ENCODE assay signal across 1 cellular context in genomic region chr16:58518980-58519368, GRCh38.
A peak's percentile ranks its signal among the peaks of the same experiment; 100 is the strongest.
TF ChIP-seq lines count a peak whose summit lies in the region.

No MANE protein-coding gene starts in this region.

TF ChIP-seq in GM12878, 131 proteins besides CTCF, POLR2A, EP300 and RAD21:
- TF ChIP-seq USF2 (IDR thresholded peaks at IDR 0.05; ENCODE audit: borderline replicate concordance, low read depth, low read length) (no peak), IKZF2 (IDR thresholded peaks at IDR 0.05) (0 out of 4 replicates have a peak, but pooled peaks of 1 of the 2 experiments have one; percentile 3)
